ENCODE assay signal across 25 cellular contexts in the genomic region with DNA sequence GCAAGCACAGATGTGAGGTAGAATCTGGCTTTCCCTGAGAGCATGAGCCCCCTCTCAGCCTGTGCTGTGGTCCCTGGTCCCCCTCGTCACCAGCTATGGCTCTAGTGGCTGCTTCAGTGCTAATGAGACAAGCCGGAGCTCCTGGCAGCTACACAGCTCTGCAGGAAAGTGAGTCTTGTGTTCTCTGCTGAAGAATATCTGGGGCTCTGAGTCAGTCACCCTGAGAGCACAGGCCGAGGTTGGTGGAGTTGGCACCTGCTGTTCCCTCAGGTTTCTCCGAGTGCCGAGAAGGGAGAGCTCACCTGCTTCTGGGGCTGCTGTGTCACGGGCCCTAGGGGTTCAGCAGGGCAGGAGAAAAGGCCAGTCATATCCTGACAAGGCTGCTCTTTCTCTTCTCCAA.
"Had no signal": no experiment of that assay in that cellular context is flagged by ENCODE, and none has a peak within 500 bp of the region (broad histone marks: within the 10 kb centered on the region; RNA-seq: fewer than 3 reads in every experiment).

No MANE protein-coding gene starts in this region.

- H3K9me3 Mint-ChIP-seq: activated CD4-positive, alpha-beta memory T cell treated with anti-CD3 and anti-CD28 coated beads for 36 hours; activated CD4-positive, alpha-beta T cell treated with anti-CD3 and anti-CD28 coated beads, Interleukin-2, amount 10 ng/mL, durations not matched to agents 24 days and 14 days; activated naive CD8-positive, alpha-beta T cell treated with anti-CD3 and anti-CD28 coated beads for 36 hours; T-helper 2 cell treated with Interferon-gamma antibody and Interleukin-4, amounts not matched to agents 5 μg/mL and 100 μg/mL, for 36 hours had no signal

- H3K27me3 Mint-ChIP-seq: activated CD4-positive, alpha-beta memory T cell treated with anti-CD3 and anti-CD28 coated beads for 36 hours; activated CD4-positive, alpha-beta T cell treated with anti-CD3 and anti-CD28 coated beads, Interleukin-2, amount 10 ng/mL, durations not matched to agents 24 days and 14 days; activated naive CD8-positive, alpha-beta T cell treated with anti-CD3 and anti-CD28 coated beads for 36 hours had no signal

- H3K4me3 Mint-ChIP-seq: activated CD4-positive, alpha-beta memory T cell treated with anti-CD3 and anti-CD28 coated beads for 36 hours; activated CD4-positive, alpha-beta T cell treated with anti-CD3 and anti-CD28 coated beads, Interleukin-2, amount 10 ng/mL, durations not matched to agents 24 days and 14 days; activated naive CD8-positive, alpha-beta T cell treated with anti-CD3 and anti-CD28 coated beads for 36 hours; T-helper 2 cell treated with Interferon-gamma antibody and Interleukin-4, amounts not matched to agents 5 μg/mL and 100 μg/mL, for 36 hours had no signal

- H3K4me3 ChIP-seq: body of pancreas, breast epithelium, SJCRH30, SK-N-MC had no signal

- DNase-seq: activated CD4-positive, alpha-beta memory T cell treated with anti-CD3 and anti-CD28 coated beads for 36 hours; activated CD4-positive, alpha-beta T cell treated with anti-CD3 and anti-CD28 coated beads, Interleukin-2, amount 10 ng/mL, durations not matched to agents 24 days and 14 days; activated CD8-positive, alpha-beta memory T cell treated with anti-CD3 and anti-CD28 coated beads, Interleukin-2, amount 50 U/mL, for 4 hours; activated effector memory CD4-positive, alpha-beta T cell treated with anti-CD3 and anti-CD28 coated beads, Interleukin-2, amount 50 U/mL, for 16 hours; activated naive CD4-positive, alpha-beta T cell; activated naive CD4-positive, alpha-beta T cell treated with anti-CD3 and anti-CD28 coated beads, Interleukin-2, amount 50 U/mL, for 16 hours; activated naive CD8-positive, alpha-beta T cell treated with anti-CD3 and anti-CD28 coated beads for 36 hours; activated T-cell treated with anti-CD3 and anti-CD28 coated beads, Interleukin-2, amount 50 U/mL, for 48 hours; amniotic stem cell; body of pancreas; MM.1S; MV-4-11; NCI-H1092 treated with DMSO at 0.1 percent for 48 hours; NCI-H1436; NCI-H1694; NCI-H1930; NCI-H2081 treated with DMSO at 0.1 percent for 48 hours; NCI-H345; NCI-H524 treated with DMSO at 0.1 percent for 48 hours; SHP77; SJCRH30 had no signal

- H3K9me3 ChIP-seq: body of pancreas, breast epithelium, SJCRH30 had no signal

- H3K4me1 ChIP-seq: body of pancreas, breast epithelium, SJCRH30 had no signal

- H3K4me2 ChIP-seq: KMS-11 had no signal

- H3K27ac Mint-ChIP-seq: activated CD4-positive, alpha-beta memory T cell treated with anti-CD3 and anti-CD28 coated beads for 36 hours; activated CD4-positive, alpha-beta T cell treated with anti-CD3 and anti-CD28 coated beads, Interleukin-2, amount 10 ng/mL, durations not matched to agents 24 days and 14 days; activated naive CD8-positive, alpha-beta T cell treated with anti-CD3 and anti-CD28 coated beads for 36 hours; T-helper 2 cell treated with Interferon-gamma antibody and Interleukin-4, amounts not matched to agents 5 μg/mL and 100 μg/mL, for 36 hours had no signal

- H3K27me3 ChIP-seq: body of pancreas, breast epithelium, SJCRH30 had no signal

- H3K9ac ChIP-seq: KMS-11 had no signal

- H3K27ac ChIP-seq: body of pancreas, breast epithelium, KMS-11, SJCRH30, SK-N-MC had no signal

- H3K4me1 Mint-ChIP-seq: activated naive CD8-positive, alpha-beta T cell treated with anti-CD3 and anti-CD28 coated beads for 36 hours had no signal
